28 cellular contexts compared by ENCODE assay signal in the genomic region with DNA sequence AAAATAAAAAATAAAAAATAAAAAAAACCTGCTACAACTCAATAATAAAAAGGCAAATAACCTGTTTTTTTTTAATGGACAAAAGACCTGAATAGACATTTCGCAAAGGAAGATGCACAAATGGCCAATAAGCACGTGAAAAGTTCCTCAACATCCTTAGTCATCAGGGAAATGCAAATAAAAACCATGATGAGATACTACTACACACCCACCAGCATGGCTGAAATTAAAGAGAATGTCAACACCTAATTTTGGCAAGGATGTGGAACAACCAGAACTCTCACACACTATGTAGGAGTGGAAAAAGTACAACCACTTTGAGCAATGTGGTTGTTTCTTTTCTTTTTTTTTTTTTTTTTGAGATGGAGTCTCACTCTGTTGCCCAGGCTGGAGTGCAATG.
"Had no signal": no experiment of that assay in that cellular context is flagged by ENCODE, and none has a peak within 500 bp of the region (broad histone marks: within the 10 kb centered on the region; RNA-seq: fewer than 3 reads in every experiment).

No MANE protein-coding gene starts in this region.

- ATAC-seq: left lobe of liver; mucosa of descending colon; sciatic nerve; stimulated activated effector memory CD8-positive, alpha-beta T cell treated with anti-CD3 and anti-CD28 coated beads, Interleukin-12 subunit alpha, Interleukin-12 subunit beta, amount 100 ng/mL, for 72 hours; stimulated activated naive CD8-positive, alpha-beta T cell treated with anti-CD3 and anti-CD28 coated beads, Interleukin-15, Interleukin-2, amounts not matched to agents 100 U/mL and 50 U/mL, for 24 hours had no signal

- H3K27ac ChIP-seq: colonic mucosa, esophagus muscularis mucosa, neural progenitor cell, parathyroid adenoma, right atrium auricular region, thoracic aorta, tibial nerve, upper lobe of left lung had no signal

- H3K4me1 Mint-ChIP-seq: endodermal cell; mesothelial cell of epicardium; neural progenitor cell; stimulated activated effector memory CD8-positive, alpha-beta T cell treated with anti-CD3 and anti-CD28 coated beads, Interleukin-12 subunit alpha, Interleukin-12 subunit beta, amount 100 ng/mL, for 72 hours had no signal

- DNase-seq: colonic mucosa; effector CD8-positive, alpha-beta T cell; endodermal cell; kidney; mesenchymal stem cell; mucosa of descending colon; naive B cell; stimulated activated CD4-positive, alpha-beta T cell treated with anti-CD3 and anti-CD28 coated beads, Interleukin-12 subunit alpha, Interleukin-12 subunit beta, amount 100 ng/mL, for 4 hours; stimulated activated CD4-positive, alpha-beta T cell treated with anti-CD3 and anti-CD28 coated beads, Interleukin-1b, Interleukin-23, amount 100 ng/mL, for 48 hours; stimulated activated CD4-positive, alpha-beta T cell treated with anti-CD3 and anti-CD28 coated beads, Interleukin-4, amount 100 ng/mL, for 1 hour; stimulated activated naive CD8-positive, alpha-beta T cell treated with anti-CD3 and anti-CD28 coated beads, Interleukin-15, Interleukin-2, amounts not matched to agents 100 U/mL and 50 U/mL, for 24 hours; substantia nigra; upper lobe of left lung had no signal

- H3K27ac Mint-ChIP-seq: dendritic cell treated with granulocyte-macrophage colony-stimulating factor and Interleukin-4, amounts not matched to agents 40 ng/mL and 50 ng/mL, for 4 days; endodermal cell; mesothelial cell of epicardium; neural progenitor cell; progenitor cell of endocrine pancreas; stimulated activated effector memory CD8-positive, alpha-beta T cell treated with anti-CD3 and anti-CD28 coated beads, Interleukin-12 subunit alpha, Interleukin-12 subunit beta, amount 100 ng/mL, for 72 hours had no signal

- H3K4me3 Mint-ChIP-seq: dendritic cell treated with granulocyte-macrophage colony-stimulating factor and Interleukin-4, amounts not matched to agents 40 ng/mL and 50 ng/mL, for 4 days; endodermal cell; mesothelial cell of epicardium; naive B cell; nephron; neural progenitor cell; stimulated activated effector memory CD8-positive, alpha-beta T cell treated with anti-CD3 and anti-CD28 coated beads, Interleukin-12 subunit alpha, Interleukin-12 subunit beta, amount 100 ng/mL, for 72 hours had no signal

- H3K9me3 Mint-ChIP-seq: dendritic cell treated with granulocyte-macrophage colony-stimulating factor and Interleukin-4, amounts not matched to agents 40 ng/mL and 50 ng/mL, for 4 days; endodermal cell; mesothelial cell of epicardium; naive B cell; nephron; neural progenitor cell; stimulated activated effector memory CD8-positive, alpha-beta T cell treated with anti-CD3 and anti-CD28 coated beads, Interleukin-12 subunit alpha, Interleukin-12 subunit beta, amount 100 ng/mL, for 72 hours had no signal

- H3K27me3 Mint-ChIP-seq: dendritic cell treated with granulocyte-macrophage colony-stimulating factor and Interleukin-4, amounts not matched to agents 40 ng/mL and 50 ng/mL, for 4 days; naive B cell; progenitor cell of endocrine pancreas had no signal

- H3K4me3 ChIP-seq: colonic mucosa, esophagus muscularis mucosa, lung, mucosa of descending colon, neural progenitor cell, right atrium auricular region, smooth muscle cell, thoracic aorta, tibial nerve, upper lobe of left lung had no signal
